26 cellular contexts compared by ENCODE assay signal in genomic region chrX:150256297-150256650, GRCh38.
DNase-seq lines count a peak whose midpoint lies in the region; ATAC-seq and TF ChIP-seq lines count a peak whose summit lies in the region.
"Had no signal": no experiment of that assay in that cellular context is flagged by ENCODE, and none has a peak within 500 bp of the region (broad histone marks: within the 10 kb centered on the region; RNA-seq: fewer than 3 reads in every experiment).

No MANE protein-coding gene starts in this region.

- no peak overlapping the region for H3K9ac ChIP-seq in endodermal cell (ENCODE audit: extremely low read depth, low read length, poor library complexity, severe bottlenecking)

- H3K27ac ChIP-seq in endodermal cell (ENCODE audit: low read depth, low read length) = no peak overlapping the region
- H3K27ac ChIP-seq: C4-2B, SK-N-MC had no signal

- ATAC-seq in GM19351 (IDR thresholded peaks at IDR 0.05; ENCODE audit: unreplicated experiment) = no peak
- ATAC-seq: CD8-positive, alpha-beta T cell; GM23338 had no signal

- no peaks in the 10 kb centered on the region for H3K36me3 ChIP-seq in endodermal cell (ENCODE audit: control insufficient read depth, insufficient read depth, low read length)

- peak; percentile 5 for DNase-seq in activated naive CD4-positive, alpha-beta T cell treated with anti-CD3 and anti-CD28 coated beads for 36 hours
- DNase-seq in activated naive CD4-positive, alpha-beta T cell treated with Interleukin-2 at 50 U/mL for 16 hours = no peak
- peak; percentile 12 for DNase-seq in activated naive CD8-positive, alpha-beta T cell treated with anti-CD3 and anti-CD28 coated beads for 36 hours
- DNase-seq in endodermal cell (peak; percentile 20), immature natural killer cell (no peak), hepatic stellate cell (ENCODE audit: low spot score) (no peak)
- DNase-seq: Caco-2, DMS 273 treated with DMSO at 0.1 percent for 48 hours, DMS79 treated with DMSO at 0.1 percent for 48 hours, GF-D8, H9, NCI-H1092 treated with DMSO at 0.1 percent for 48 hours, NCI-H1436, NCI-H187, NCI-H2081 treated with DMSO at 0.1 percent for 48 hours, NCI-H2171, NCI-H226, NCI-H510A, NCI-H69, OCI-M1, SIG-M5 had no signal

- H3K36me3 Mint-ChIP-seq in activated naive CD4-positive, alpha-beta T cell treated with anti-CD3 and anti-CD28 coated beads for 36 hours (ENCODE audit: low read depth) = no peaks in the 10 kb centered on the region
- no peaks in the 10 kb centered on the region for H3K36me3 Mint-ChIP-seq in activated naive CD8-positive, alpha-beta T cell treated with anti-CD3 and anti-CD28 coated beads for 36 hours
- H3K36me3 Mint-ChIP-seq in endodermal cell (ENCODE audit: low read depth) (no peaks in the 10 kb centered on the region), immature natural killer cell (no peaks in the 10 kb centered on the region)
- H3K36me3 Mint-ChIP-seq: CD8-positive, alpha-beta T cell had no signal

- CTCF ChIA-PET in activated naive CD4-positive, alpha-beta T cell treated with anti-CD3 and anti-CD28 coated beads for 36 hours (lab: Charles Lee) = no interaction called here

- H3K27ac Mint-ChIP-seq in activated naive CD4-positive, alpha-beta T cell treated with anti-CD3 and anti-CD28 coated beads for 36 hours = no peak overlapping the region
- no peak overlapping the region for H3K27ac Mint-ChIP-seq in activated naive CD8-positive, alpha-beta T cell treated with anti-CD3 and anti-CD28 coated beads for 36 hours
- H3K27ac Mint-ChIP-seq in endodermal cell = no peak overlapping the region
- H3K27ac Mint-ChIP-seq in immature natural killer cell = no peak overlapping the region
- H3K27ac Mint-ChIP-seq: CD8-positive, alpha-beta T cell; GM23338; H9 had no signal

- H3K27me3 ChIP-seq in endodermal cell (ENCODE audit: control insufficient read depth, insufficient read depth, low read length, poor library complexity, severe bottlenecking) = no peaks in the 10 kb centered on the region

- no peaks in the 10 kb centered on the region for H3K9me3 ChIP-seq in endodermal cell (ENCODE audit: control insufficient read depth, low read length)
- H3K9me3 ChIP-seq: Caco-2 had no signal

- no peak overlapping the region for H3K4me3 Mint-ChIP-seq in activated naive CD4-positive, alpha-beta T cell treated with anti-CD3 and anti-CD28 coated beads for 36 hours
- no peak overlapping the region for H3K4me3 Mint-ChIP-seq in activated naive CD8-positive, alpha-beta T cell treated with anti-CD3 and anti-CD28 coated beads for 36 hours
- H3K4me3 Mint-ChIP-seq in endodermal cell = no peak overlapping the region
- no peak overlapping the region for H3K4me3 Mint-ChIP-seq in immature natural killer cell
- H3K4me3 Mint-ChIP-seq: CD8-positive, alpha-beta T cell; GM23338; H9 had no signal

- H3K27me3 Mint-ChIP-seq in activated naive CD4-positive, alpha-beta T cell treated with anti-CD3 and anti-CD28 coated beads for 36 hours (ENCODE audit: low read depth) = no peaks in the 10 kb centered on the region
- no peaks in the 10 kb centered on the region for H3K27me3 Mint-ChIP-seq in activated naive CD8-positive, alpha-beta T cell treated with anti-CD3 and anti-CD28 coated beads for 36 hours
- H3K27me3 Mint-ChIP-seq in endodermal cell (ENCODE audit: insufficient read depth) = no peaks in the 10 kb centered on the region
- H3K27me3 Mint-ChIP-seq in immature natural killer cell (ENCODE audit: low read depth in 3 of 3) = peaks cover 0 to 2% (median 1%) of the 10 kb centered on the region in 3 donors

- H3K4me1 ChIP-seq in endodermal cell (ENCODE audit: control insufficient read depth, insufficient read depth, low read length) = no peaks in the 10 kb centered on the region
- H3K4me1 ChIP-seq: Caco-2 had no signal

- peaks cover 5% of the 10 kb centered on the region for H3K4me1 Mint-ChIP-seq in activated naive CD4-positive, alpha-beta T cell treated with anti-CD3 and anti-CD28 coated beads for 36 hours (ENCODE audit: low read depth)
- H3K4me1 Mint-ChIP-seq in activated naive CD8-positive, alpha-beta T cell treated with anti-CD3 and anti-CD28 coated beads for 36 hours = peaks cover 22% of the 10 kb centered on the region
- H3K4me1 Mint-ChIP-seq in endodermal cell = no peaks in the 10 kb centered on the region
- H3K4me1 Mint-ChIP-seq in immature natural killer cell = peaks cover 4 to 6% of the 10 kb centered on the region in 2 donors

- TF ChIP-seq CTCF in endodermal cell (conservative IDR thresholded peaks at IDR 0.05) = no peak

- intact Hi-C loops in activated naive CD4-positive, alpha-beta T cell treated with anti-CD3 and anti-CD28 coated beads for 36 hours (cut with micrococcal nuclease) = no loop called here

- no peak overlapping the region for H3K4me3 ChIP-seq in endodermal cell (ENCODE audit: low read length)
- H3K4me3 ChIP-seq: GM23338, SK-N-MC had no signal

- 93% methylated on average over 2 of the region's 2 CpGs for WGBS in endodermal cell (ENCODE audit: insufficient coverage in 1 of 2, insufficient read length in 1 of 2), 2 experiments

- H3K9me3 Mint-ChIP-seq in activated naive CD4-positive, alpha-beta T cell treated with anti-CD3 and anti-CD28 coated beads for 36 hours = no peaks in the 10 kb centered on the region
- H3K9me3 Mint-ChIP-seq in activated naive CD8-positive, alpha-beta T cell treated with anti-CD3 and anti-CD28 coated beads for 36 hours = no peaks in the 10 kb centered on the region
- H3K9me3 Mint-ChIP-seq in endodermal cell (peaks cover 81% of the 10 kb centered on the region), immature natural killer cell (peaks cover 0 to 2% (median 0%) of the 10 kb centered on the region in 6 donors)
- H3K9me3 Mint-ChIP-seq: CD8-positive, alpha-beta T cell; GM23338 had no signal

Comparison
In these comparisons a context has a peak if more than half of its experiments do, and no peak if none do; other contexts are left out.
1. DNase-seq: peak in activated naive CD4-positive, alpha-beta T cell treated with anti-CD3 and anti-CD28 coated beads for 36 hours (single experiment), activated naive CD8-positive, alpha-beta T cell treated with anti-CD3 and anti-CD28 coated beads for 36 hours (single experiment) and endodermal cell (single experiment); none in activated naive CD4-positive, alpha-beta T cell treated with Interleukin-2 at 50 U/mL for 16 hours (single experiment), immature natural killer cell (0 of 3) and hepatic stellate cell (single experiment).